9 cellular contexts compared by ENCODE assay signal in genomic region chr2:10900216-10901109, GRCh38. TPM values are rescaled to one million over a fixed set of nuclear protein-coding genes. Genes with fewer than 3 reads are reported as not detected.
DNase-seq lines count a peak whose midpoint lies in the region; ATAC-seq, FAIRE-seq and TF ChIP-seq lines count a peak whose summit lies in the region.
"Had no signal": no experiment of that assay in that cellular context is flagged by ENCODE, and none has a peak within 500 bp of the region (broad histone marks: within the 10 kb centered on the region; RNA-seq: fewer than 3 reads in every experiment).

No MANE protein-coding gene starts in this region.

- no peak overlapping the region for H2BK12ac ChIP-seq in H1 (ENCODE audit: low read depth, low read length)

- H3K79me2 ChIP-seq in H1 (ENCODE audit: control insufficient read depth in 1 of 2, insufficient read depth in 2 of 2, low read length in 2 of 2), result no peaks in the 10 kb centered on the region

- H3K14ac ChIP-seq in H1 (ENCODE audit: insufficient read length), result no peak overlapping the region

- no peak overlapping the region for H3K4me2 ChIP-seq in H1 (ENCODE audit: insufficient read depth in 1 of 2, low read depth in 2 of 2, low read length in 2 of 2)

- no peak overlapping the region; the same call in 1 of the 2 replicates for H4K8ac ChIP-seq in H1 (ENCODE audit: extremely low read depth, insufficient read depth, low read length)

- no peak overlapping the region for H3K4me3 Mint-ChIP-seq in T-helper 17 cell

- ATAC-seq in T-helper 17 cell (no peak), GM18861 (IDR thresholded peaks at IDR 0.05; ENCODE audit: unreplicated experiment) (no peak), HG02981 (IDR thresholded peaks at IDR 0.05; ENCODE audit: unreplicated experiment) (no peak), HG02571 (IDR thresholded peaks at IDR 0.05; ENCODE audit: unreplicated experiment) (no peak)

- H3K4ac ChIP-seq in H1 (replicated peaks; ENCODE audit: insufficient read length, low read depth, low read length), result no peak overlapping the region

- peaks cover 2% of the 10 kb centered on the region for H3K36me3 Mint-ChIP-seq in T-helper 17 cell (ENCODE audit: low read depth)

- no peak overlapping the region for H4K5ac ChIP-seq in H1 (ENCODE audit: insufficient read length, low read depth, low read length)

- H3K27ac ChIP-seq in 22Rv1 (no peak overlapping the region), H1 (ENCODE audit: low read depth, low read length) (no peak overlapping the region)

- TF ChIP-seq CTCF in 22Rv1 (IDR thresholded peaks at IDR 0.05), result peak; percentile 41
- TF ChIP-seq CTCF in GM13977 (IDR thresholded peaks at IDR 0.05; ENCODE audit: extremely low read depth, insufficient read depth, missing control alignments), result peak; percentile 41
- TF ChIP-seq CTCF in H1 (IDR thresholded peaks at IDR 0.05; ENCODE audit: control extremely low read depth in 1 of 3, insufficient read depth in 1 of 3, low read depth in 1 of 3, low read length in 3 of 3), result peak in 2 of 3 experiments; percentile 7 to 17; a peak in 1 of 4 replicates

- H3K9ac ChIP-seq in H1 (replicated peaks in 1 of 4; ENCODE audit: extremely low read depth in 1 of 4, low read depth in 3 of 4, low read length in 3 of 4), result no peak overlapping the region

- H2BK120ac ChIP-seq in H1 (replicated peaks; ENCODE audit: low read depth, low read length), result no peak overlapping the region

- H2BK20ac ChIP-seq in H1 (ENCODE audit: low read length), result no peak overlapping the region

- H2BK15ac ChIP-seq in H1 (ENCODE audit: low read length), result no peak overlapping the region

- H2AK5ac ChIP-seq in H1 (ENCODE audit: low read depth, low read length), result no peak overlapping the region

- no peak overlapping the region for H3K27ac Mint-ChIP-seq in T-helper 17 cell

- peaks cover 34% of the 10 kb centered on the region for H3K27me3 Mint-ChIP-seq in T-helper 17 cell

- H3K36me3 ChIP-seq in H1 (ENCODE audit: control insufficient read depth in 2 of 4, insufficient read depth in 4 of 4, low read length in 3 of 4), result no peaks in the 10 kb centered on the region

- H2BK5ac ChIP-seq in H1 (ENCODE audit: low read depth, low read length), result no peak overlapping the region

- no peaks in the 10 kb centered on the region for H3K23me2 ChIP-seq in H1 (ENCODE audit: low read depth, low read length)

- FAIRE-seq in H1 (lab: Jason Lieb, UNC), result no peak
- FAIRE-seq: G401.6 had no signal

- H3K9me3 ChIP-seq in H1 (ENCODE audit: insufficient read depth in 2 of 2, low read depth in 1 of 2, low read length in 1 of 2), result peaks cover 4 to 7% of the 10 kb centered on the region in 2 experiments; a peak in 2 of 4 replicates
- H3K9me3 ChIP-seq in T-helper 17 cell (ENCODE audit: control insufficient read depth, low read length, poor library complexity, severe bottlenecking), result no peaks in the 10 kb centered on the region

- no peaks in the 10 kb centered on the region for H3K4me1 ChIP-seq in H1 (replicated peaks in 1 of 4; ENCODE audit: control insufficient read depth in 3 of 4, insufficient read depth in 4 of 4, low read length in 3 of 4)

- no peaks in the 10 kb centered on the region for H3K27me3 ChIP-seq in H1 (replicated peaks in 1 of 4; ENCODE audit: control insufficient read depth in 3 of 4, extremely low read depth in 1 of 4, insufficient read depth in 3 of 4, low read length in 3 of 4)

- in situ Hi-C loops in GM13977 (cut with MboI; ENCODE audit: low pct_unique_long_range_greater_than_20kb, low sequenced_read_pairs, unreplicated experiment), result no loop called here

- 93% methylated on average over 10 of the region's 10 CpGs; no CpG with 5 or more reads in 1 of the 2 experiments for WGBS in H1 (ENCODE audit: extremely low coverage in 1 of 2, insufficient coverage in 1 of 2, insufficient read length in 1 of 2, insufficient replicate concordance in 2 of 2, low coverage in 1 of 2, low lambda C conversion rate in 2 of 2, missing lambda C conversion rate in 1 of 2), 2 experiments

- H2AFZ ChIP-seq in H1 (ENCODE audit: low read length), result no peak overlapping the region

- H3K56ac ChIP-seq in H1 (replicated peaks; ENCODE audit: insufficient read length, low read depth, low read length), result no peak overlapping the region

- TF ChIP-seq EP300 in H1 (IDR thresholded peaks at IDR 0.05; ENCODE audit: borderline replicate concordance in 1 of 2, low read depth in 2 of 2, low read length in 2 of 2), result no peak

- TF ChIP-seq RAD21 in H1 (IDR thresholded peaks at IDR 0.05 in 1 of 2, conservative IDR thresholded peaks at IDR 0.05 in 1 of 2; ENCODE audit: low read depth in 2 of 2, low read length in 2 of 2), result peak in 1 of 2 experiments; percentile 22; a peak in 1 of 4 replicates

- H3K4me1 Mint-ChIP-seq in T-helper 17 cell, result no peaks in the 10 kb centered on the region

- H3K18ac ChIP-seq in H1 (ENCODE audit: extremely low read depth, low read length), result no peak overlapping the region

- H4K91ac ChIP-seq in H1 (replicated peaks; ENCODE audit: insufficient read length, low read length), result no peak overlapping the region

- no peak overlapping the region for H3K4me3 ChIP-seq in H1 (ENCODE audit: extremely low read depth in 1 of 4, insufficient read depth in 2 of 4, low read depth in 3 of 4, low read length in 4 of 4)

- POLR2A ChIA-PET in H1 (lab: Charles Lee; ENCODE audit: partially characterized antibody), result no interaction called here

- no peak overlapping the region for H3K23ac ChIP-seq in H1 (ENCODE audit: insufficient read length)

- no peaks in the 10 kb centered on the region for H3K79me1 ChIP-seq in H1 (ENCODE audit: low read depth, low read length)

- DNase-seq in GM13977 (ENCODE audit: low spot score) (peak; percentile 77), NCI-H82 (lab: John Stamatoyannopoulos, UW) (peak; percentile 98), H1 (ENCODE audit: low read depth in 1 of 2, low spot score in 2 of 2) (no peak), T-helper 17 cell (no peak)

- no peak for TF ChIP-seq POLR2A in H1 (IDR thresholded peaks at IDR 0.05; ENCODE audit: control extremely low read depth in 1 of 2, low read depth in 2 of 2, low read length in 2 of 2)

- no peaks in the 10 kb centered on the region for H4K20me1 ChIP-seq in H1 (replicated peaks in 1 of 2; ENCODE audit: control insufficient read depth in 1 of 2, insufficient read depth in 2 of 2, low read length in 2 of 2)

- CTCF ChIA-PET in H1 (lab: Charles Lee; ENCODE audit: partially characterized antibody), result interaction anchor here (0.6 to 5.6 kb wide), 20 partner anchors 10 to 283 kb away, joined by 3 to 85 read pairs (median 4); partner anchors contain the start of gene KCNF1

TF ChIP-seq in H1, 55 proteins besides CTCF, POLR2A, EP300 and RAD21:
- TF ChIP-seq SIRT6 (IDR thresholded peaks at IDR 0.05; ENCODE audit: low read length) (no peak), TBP (IDR thresholded peaks at IDR 0.05; ENCODE audit: low read depth, low read length) (no peak), RBBP5 (IDR thresholded peaks at IDR 0.05; ENCODE audit: borderline replicate concordance, low read depth, low read length) (no peak), PHF8 (conservative IDR thresholded peaks at IDR 0.05; ENCODE audit: low read depth, low read length) (no peak), CEBPB (IDR thresholded peaks at IDR 0.05; ENCODE audit: low read depth, low read length) (no peak), ZNF274 (IDR thresholded peaks at IDR 0.05; ENCODE audit: borderline replicate concordance, extremely low read depth, low read length) (no peak), POLR2AphosphoS5 (IDR thresholded peaks at IDR 0.05; ENCODE audit: low read depth, low read length) (no peak), SIX5 (IDR thresholded peaks at IDR 0.05; ENCODE audit: low read depth, low read length) (no peak), RNF2 (IDR thresholded peaks at IDR 0.05; ENCODE audit: borderline replicate concordance, low read depth, low read length, missing control alignments, poor library complexity, severe bottlenecking) (no peak), BRCA1 (IDR thresholded peaks at IDR 0.05; ENCODE audit: low read depth, low read length) (no peak), BACH1 (IDR thresholded peaks at IDR 0.05; ENCODE audit: low read length) (no peak)

RNA-seq across cellular contexts. Expression of gene KCNF1, which starts 11.3 kb away (rescaled TPM):
- total RNA-seq in H1 (2021; fragmentation: NEBNext Ultra II Directional; extraction: Animal tissue kit (Norgen Biotek cat#: 25700)), result 0.48 and 0.90 TPM in 2 replicates
- polyA plus RNA-seq in H1 (2011; rRNA removed), result 1.5 and 1.6 TPM in 2 replicates
- 1.4 TPM for polyA plus RNA-seq in H1 (2011; cell fraction: cytosol; rRNA removed)
- 1.4 TPM for polyA plus RNA-seq in H1 (2011; cell fraction: nucleus; rRNA removed)
- polyA plus RNA-seq in H1 (2012, experiment 1 of 2), result 0.74 to 0.92 TPM (median 0.86 TPM) in 4 replicates
- polyA plus RNA-seq in H1 (2012, experiment 2 of 2), result 0.71 TPM
- 1.0 TPM for polyA plus RNA-seq in H1 (2013, experiment 1 of 2)
- polyA plus RNA-seq in H1 (2013, experiment 2 of 2), result 1.2 TPM
- 0.68 and 1.6 TPM in 2 replicates for polyA minus RNA-seq in H1 (2011; rRNA and poly(A)+ RNA removed)
- polyA minus RNA-seq in H1 (2011; cell fraction: cytosol; rRNA and poly(A)+ RNA removed), result 0.95 TPM
- 1.4 TPM for polyA minus RNA-seq in H1 (2011; cell fraction: nucleus; rRNA and poly(A)+ RNA removed)
- not detected for total RNA-seq in T-helper 17 cell

Comparison
In these comparisons a context has a peak if more than half of its experiments do, and no peak if none do; other contexts are left out.
1. DNase-seq: peak in GM13977 (single experiment) and NCI-H82 (single experiment); none in H1 (0 of 2) and T-helper 17 cell (0 of 3).
2. Peak in every context shown above with its lines, with median percentiles within 50 percentile points of each other: CTCF ChIP-seq.